Comparison of ENCODE assay signal across 9 cellular contexts in genomic region chr5:34534237-34535108, GRCh38.
DNase-seq lines count a peak whose midpoint lies in the region; ATAC-seq and TF ChIP-seq lines count a peak whose summit lies in the region.
"Had no signal": no experiment of that assay in that cellular context is flagged by ENCODE, and none has a peak within 500 bp of the region (broad histone marks: within the 10 kb centered on the region; RNA-seq: fewer than 3 reads in every experiment).

No MANE protein-coding gene starts in this region.

- H3K36me3 Mint-ChIP-seq in WTC11, result no peaks in the 10 kb centered on the region
- H3K36me3 Mint-ChIP-seq in CD4-positive, alpha-beta memory T cell, result no peaks in the 10 kb centered on the region

- TF ChIP-seq CTCF in fibroblast of pulmonary artery (IDR thresholded peaks at IDR 0.05; ENCODE audit: low read length, missing control alignments) (no peak), WTC11 (IDR thresholded peaks at IDR 0.05) (no peak)

- H3K9me3 ChIP-seq in CD4-positive, alpha-beta memory T cell (ENCODE audit: control insufficient read depth in 1 of 2, low read length in 2 of 2), result no peaks in the 10 kb centered on the region

- intact Hi-C loops in CD4-positive, alpha-beta memory T cell (cut with micrococcal nuclease), result no loop called here

- POLR2A ChIA-PET in WTC11 (lab: Charles Lee), result no interaction called here
- POLR2A ChIA-PET in CD4-positive, alpha-beta memory T cell (lab: Charles Lee; ENCODE audit: partially characterized antibody), result no interaction called here

- H3K4me1 Mint-ChIP-seq in WTC11, result peaks cover 32% of the 10 kb centered on the region
- H3K4me1 Mint-ChIP-seq in CD4-positive, alpha-beta memory T cell, result no peaks in the 10 kb centered on the region

- CTCF ChIA-PET in WTC11 (lab: Charles Lee), result no interaction called here
- CTCF ChIA-PET in CD4-positive, alpha-beta memory T cell (lab: Charles Lee; ENCODE audit: partially characterized antibody), result interaction anchor here (1.2 to 2.1 kb wide), 2 partner anchors 11 to 364 kb away, joined by 5 to 13 read pairs; no protein-coding TSS in a partner anchor

- ATAC-seq in GM21390 (IDR thresholded peaks at IDR 0.05; ENCODE audit: unreplicated experiment) (peak; percentile 86), HG03565 (IDR thresholded peaks at IDR 0.05; ENCODE audit: unreplicated experiment) (peak; percentile 39), WTC11 (no peak)
- ATAC-seq: HCT116 had no signal

- peak; percentile 95 for DNase-seq in EL
- DNase-seq in fibroblast of pulmonary artery (ENCODE audit: low read depth), result peak; percentile 92
- no peak for DNase-seq in GOT3 (lab: John Stamatoyannopoulos, UW)
- DNase-seq in WTC11 (ENCODE audit: low spot score), result no peak
- DNase-seq in CD4-positive, alpha-beta memory T cell, result no peak
- no peak for DNase-seq in NCI-H2107 (lab: John Stamatoyannopoulos, UW)

- no peaks in the 10 kb centered on the region for H3K27me3 Mint-ChIP-seq in WTC11 (ENCODE audit: low read depth)
- peaks cover 9 to 13% of the 10 kb centered on the region in 2 donors for H3K27me3 Mint-ChIP-seq in CD4-positive, alpha-beta memory T cell

- peaks cover 6% of the 10 kb centered on the region for H3K27me3 ChIP-seq in CD4-positive, alpha-beta memory T cell (ENCODE audit: insufficient read depth, low read length)

- no peak overlapping the region for H3K27ac Mint-ChIP-seq in WTC11
- no peak overlapping the region for H3K27ac Mint-ChIP-seq in CD4-positive, alpha-beta memory T cell

- H3K4me3 ChIP-seq in fibroblast of pulmonary artery (replicated peaks; ENCODE audit: low read depth, low read length), result no peak overlapping the region
- no peak overlapping the region for H3K4me3 ChIP-seq in CD4-positive, alpha-beta memory T cell (ENCODE audit: low read length in 2 of 2)

- no peak overlapping the region for H3K27ac ChIP-seq in CD4-positive, alpha-beta memory T cell (ENCODE audit: low read depth, low read length)

- H3K4me3 Mint-ChIP-seq in WTC11, result no peak overlapping the region
- no peak overlapping the region for H3K4me3 Mint-ChIP-seq in CD4-positive, alpha-beta memory T cell

- peaks cover 3% of the 10 kb centered on the region; the same call in 1 of the 2 replicates for H3K9me3 Mint-ChIP-seq in WTC11
- peaks cover 0 to 1% (median 0%) of the 10 kb centered on the region in 8 donors for H3K9me3 Mint-ChIP-seq in CD4-positive, alpha-beta memory T cell

- H3K36me3 ChIP-seq in CD4-positive, alpha-beta memory T cell (ENCODE audit: insufficient read depth, low read length), result no peaks in the 10 kb centered on the region

- no peaks in the 10 kb centered on the region for H3K4me1 ChIP-seq in CD4-positive, alpha-beta memory T cell (ENCODE audit: insufficient read depth, low read length)

TF ChIP-seq in WTC11, 78 proteins besides CTCF, POLR2A, EP300 and RAD21:
- TF ChIP-seq GRHL2 (CRISPR knock-in tag; IDR thresholded peaks at IDR 0.05; ENCODE audit: insufficient replicate concordance, severe bottlenecking), result no peak
- TF ChIP-seq KAT7 (CRISPR knock-in tag; IDR thresholded peaks at IDR 0.05; ENCODE audit: borderline replicate concordance), result no peak
- no peak for TF ChIP-seq ZNF512 (CRISPR knock-in tag; IDR thresholded peaks at IDR 0.05; ENCODE audit: borderline replicate concordance)
- TF ChIP-seq, protein P1, sequence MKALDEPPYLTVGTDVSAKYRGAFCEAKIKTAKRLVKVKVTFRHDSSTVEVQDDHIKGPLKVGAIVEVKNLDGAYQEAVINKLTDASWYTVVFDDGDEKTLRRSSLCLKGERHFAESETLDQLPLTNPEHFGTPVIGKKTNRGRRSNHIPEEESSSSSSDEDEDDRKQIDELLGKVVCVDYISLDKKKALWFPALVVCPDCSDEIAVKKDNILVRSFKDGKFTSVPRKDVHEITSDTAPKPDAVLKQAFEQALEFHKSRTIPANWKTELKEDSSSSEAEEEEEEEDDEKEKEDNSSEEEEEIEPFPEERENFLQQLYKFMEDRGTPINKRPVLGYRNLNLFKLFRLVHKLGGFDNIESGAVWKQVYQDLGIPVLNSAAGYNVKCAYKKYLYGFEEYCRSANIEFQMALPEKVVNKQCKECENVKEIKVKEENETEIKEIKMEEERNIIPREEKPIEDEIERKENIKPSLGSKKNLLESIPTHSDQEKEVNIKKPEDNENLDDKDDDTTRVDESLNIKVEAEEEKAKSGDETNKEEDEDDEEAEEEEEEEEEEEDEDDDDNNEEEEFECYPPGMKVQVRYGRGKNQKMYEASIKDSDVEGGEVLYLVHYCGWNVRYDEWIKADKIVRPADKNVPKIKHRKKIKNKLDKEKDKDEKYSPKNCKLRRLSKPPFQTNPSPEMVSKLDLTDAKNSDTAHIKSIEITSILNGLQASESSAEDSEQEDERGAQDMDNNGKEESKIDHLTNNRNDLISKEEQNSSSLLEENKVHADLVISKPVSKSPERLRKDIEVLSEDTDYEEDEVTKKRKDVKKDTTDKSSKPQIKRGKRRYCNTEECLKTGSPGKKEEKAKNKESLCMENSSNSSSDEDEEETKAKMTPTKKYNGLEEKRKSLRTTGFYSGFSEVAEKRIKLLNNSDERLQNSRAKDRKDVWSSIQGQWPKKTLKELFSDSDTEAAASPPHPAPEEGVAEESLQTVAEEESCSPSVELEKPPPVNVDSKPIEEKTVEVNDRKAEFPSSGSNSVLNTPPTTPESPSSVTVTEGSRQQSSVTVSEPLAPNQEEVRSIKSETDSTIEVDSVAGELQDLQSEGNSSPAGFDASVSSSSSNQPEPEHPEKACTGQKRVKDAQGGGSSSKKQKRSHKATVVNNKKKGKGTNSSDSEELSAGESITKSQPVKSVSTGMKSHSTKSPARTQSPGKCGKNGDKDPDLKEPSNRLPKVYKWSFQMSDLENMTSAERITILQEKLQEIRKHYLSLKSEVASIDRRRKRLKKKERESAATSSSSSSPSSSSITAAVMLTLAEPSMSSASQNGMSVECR (CRISPR knock-in tag; IDR thresholded peaks at IDR 0.05; ENCODE audit: borderline replicate concordance), result no peak
- no peak for TF ChIP-seq RELA (CRISPR knock-in tag; IDR thresholded peaks at IDR 0.05; ENCODE audit: borderline replicate concordance)
- no peak for TF ChIP-seq JUN (CRISPR knock-in tag; IDR thresholded peaks at IDR 0.05)
- TF ChIP-seq FOXK1 (CRISPR knock-in tag; IDR thresholded peaks at IDR 0.05), result no peak
- TF ChIP-seq, protein P2, sequence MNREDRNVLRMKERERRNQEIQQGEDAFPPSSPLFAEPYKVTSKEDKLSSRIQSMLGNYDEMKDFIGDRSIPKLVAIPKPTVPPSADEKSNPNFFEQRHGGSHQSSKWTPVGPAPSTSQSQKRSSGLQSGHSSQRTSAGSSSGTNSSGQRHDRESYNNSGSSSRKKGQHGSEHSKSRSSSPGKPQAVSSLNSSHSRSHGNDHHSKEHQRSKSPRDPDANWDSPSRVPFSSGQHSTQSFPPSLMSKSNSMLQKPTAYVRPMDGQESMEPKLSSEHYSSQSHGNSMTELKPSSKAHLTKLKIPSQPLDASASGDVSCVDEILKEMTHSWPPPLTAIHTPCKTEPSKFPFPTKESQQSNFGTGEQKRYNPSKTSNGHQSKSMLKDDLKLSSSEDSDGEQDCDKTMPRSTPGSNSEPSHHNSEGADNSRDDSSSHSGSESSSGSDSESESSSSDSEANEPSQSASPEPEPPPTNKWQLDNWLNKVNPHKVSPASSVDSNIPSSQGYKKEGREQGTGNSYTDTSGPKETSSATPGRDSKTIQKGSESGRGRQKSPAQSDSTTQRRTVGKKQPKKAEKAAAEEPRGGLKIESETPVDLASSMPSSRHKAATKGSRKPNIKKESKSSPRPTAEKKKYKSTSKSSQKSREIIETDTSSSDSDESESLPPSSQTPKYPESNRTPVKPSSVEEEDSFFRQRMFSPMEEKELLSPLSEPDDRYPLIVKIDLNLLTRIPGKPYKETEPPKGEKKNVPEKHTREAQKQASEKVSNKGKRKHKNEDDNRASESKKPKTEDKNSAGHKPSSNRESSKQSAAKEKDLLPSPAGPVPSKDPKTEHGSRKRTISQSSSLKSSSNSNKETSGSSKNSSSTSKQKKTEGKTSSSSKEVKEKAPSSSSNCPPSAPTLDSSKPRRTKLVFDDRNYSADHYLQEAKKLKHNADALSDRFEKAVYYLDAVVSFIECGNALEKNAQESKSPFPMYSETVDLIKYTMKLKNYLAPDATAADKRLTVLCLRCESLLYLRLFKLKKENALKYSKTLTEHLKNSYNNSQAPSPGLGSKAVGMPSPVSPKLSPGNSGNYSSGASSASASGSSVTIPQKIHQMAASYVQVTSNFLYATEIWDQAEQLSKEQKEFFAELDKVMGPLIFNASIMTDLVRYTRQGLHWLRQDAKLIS (CRISPR knock-in tag; IDR thresholded peaks at IDR 0.05; ENCODE audit: borderline replicate concordance), result no peak
- no peak for TF ChIP-seq IRF2 (CRISPR knock-in tag; IDR thresholded peaks at IDR 0.05; ENCODE audit: borderline replicate concordance, low read depth)
- no peak for TF ChIP-seq SMAD4 (CRISPR knock-in tag; IDR thresholded peaks at IDR 0.05)
- no peak for TF ChIP-seq NFYB (CRISPR knock-in tag; conservative IDR thresholded peaks at IDR 0.05; ENCODE audit: low read depth)
- no peak for TF ChIP-seq NR3C1 (CRISPR knock-in tag; conservative IDR thresholded peaks at IDR 0.05; ENCODE audit: low read depth)

Comparison
In these comparisons a context has a peak if more than half of its experiments do, and no peak if none do; other contexts are left out.
1. DNase-seq: peak in EL (single experiment) and fibroblast of pulmonary artery (single experiment); none in GOT3 (single experiment), WTC11 (single experiment), CD4-positive, alpha-beta memory T cell (0 of 5) and NCI-H2107 (single experiment).